ENCODE assay signal across 1 cellular context in the genomic region with DNA sequence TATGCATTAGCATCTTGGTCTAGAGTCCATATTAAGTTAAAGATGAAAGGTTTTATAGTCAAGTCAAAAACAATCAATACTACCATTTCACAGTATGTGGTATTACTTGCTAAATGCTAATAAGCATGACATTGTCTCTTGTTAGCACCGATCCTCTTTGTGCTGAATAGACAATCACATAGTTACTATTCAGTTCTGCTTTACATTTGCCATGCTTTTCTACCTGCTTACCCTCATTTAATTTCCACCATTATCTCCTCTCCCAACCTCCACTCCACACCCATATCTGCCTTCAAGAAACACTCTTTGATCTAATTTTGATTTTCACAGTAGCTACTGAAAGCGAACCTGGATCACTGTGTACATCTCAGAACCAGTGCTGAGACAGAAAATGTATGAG.
TF ChIP-seq lines count a peak whose summit lies in the region.

No MANE protein-coding gene starts in this region.

TF ChIP-seq in K562, 482 proteins besides CTCF, POLR2A, EP300 and RAD21 (continued from another document):
- TF ChIP-seq, protein P1, sequence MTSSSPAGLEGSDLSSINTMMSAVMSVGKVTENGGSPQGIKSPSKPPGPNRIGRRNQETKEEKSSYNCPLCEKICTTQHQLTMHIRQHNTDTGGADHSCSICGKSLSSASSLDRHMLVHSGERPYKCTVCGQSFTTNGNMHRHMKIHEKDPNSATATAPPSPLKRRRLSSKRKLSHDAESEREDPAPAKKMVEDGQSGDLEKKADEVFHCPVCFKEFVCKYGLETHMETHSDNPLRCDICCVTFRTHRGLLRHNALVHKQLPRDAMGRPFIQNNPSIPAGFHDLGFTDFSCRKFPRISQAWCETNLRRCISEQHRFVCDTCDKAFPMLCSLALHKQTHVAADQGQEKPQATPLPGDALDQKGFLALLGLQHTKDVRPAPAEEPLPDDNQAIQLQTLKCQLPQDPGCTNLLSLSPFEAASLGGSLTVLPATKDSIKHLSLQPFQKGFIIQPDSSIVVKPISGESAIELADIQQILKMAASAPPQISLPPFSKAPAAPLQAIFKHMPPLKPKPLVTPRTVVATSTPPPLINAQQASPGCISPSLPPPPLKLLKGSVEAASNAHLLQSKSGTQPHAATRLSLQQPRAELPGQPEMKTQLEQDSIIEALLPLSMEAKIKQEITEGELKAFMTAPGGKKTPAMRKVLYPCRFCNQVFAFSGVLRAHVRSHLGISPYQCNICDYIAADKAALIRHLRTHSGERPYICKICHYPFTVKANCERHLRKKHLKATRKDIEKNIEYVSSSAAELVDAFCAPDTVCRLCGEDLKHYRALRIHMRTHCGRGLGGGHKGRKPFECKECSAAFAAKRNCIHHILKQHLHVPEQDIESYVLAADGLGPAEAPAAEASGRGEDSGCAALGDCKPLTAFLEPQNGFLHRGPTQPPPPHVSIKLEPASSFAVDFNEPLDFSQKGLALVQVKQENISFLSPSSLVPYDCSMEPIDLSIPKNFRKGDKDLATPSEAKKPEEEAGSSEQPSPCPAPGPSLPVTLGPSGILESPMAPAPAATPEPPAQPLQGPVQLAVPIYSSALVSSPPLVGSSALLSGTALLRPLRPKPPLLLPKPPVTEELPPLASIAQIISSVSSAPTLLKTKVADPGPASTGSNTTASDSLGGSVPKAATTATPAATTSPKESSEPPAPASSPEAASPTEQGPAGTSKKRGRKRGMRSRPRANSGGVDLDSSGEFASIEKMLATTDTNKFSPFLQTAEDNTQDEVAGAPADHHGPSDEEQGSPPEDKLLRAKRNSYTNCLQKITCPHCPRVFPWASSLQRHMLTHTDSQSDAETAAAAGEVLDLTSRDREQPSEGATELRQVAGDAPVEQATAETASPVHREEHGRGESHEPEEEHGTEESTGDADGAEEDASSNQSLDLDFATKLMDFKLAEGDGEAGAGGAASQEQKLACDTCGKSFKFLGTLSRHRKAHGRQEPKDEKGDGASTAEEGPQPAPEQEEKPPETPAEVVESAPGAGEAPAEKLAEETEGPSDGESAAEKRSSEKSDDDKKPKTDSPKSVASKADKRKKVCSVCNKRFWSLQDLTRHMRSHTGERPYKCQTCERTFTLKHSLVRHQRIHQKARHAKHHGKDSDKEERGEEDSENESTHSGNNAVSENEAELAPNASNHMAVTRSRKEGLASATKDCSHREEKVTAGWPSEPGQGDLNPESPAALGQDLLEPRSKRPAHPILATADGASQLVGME (CRISPR knock-in tag; IDR thresholded peaks at IDR 0.05): no peak
- TF ChIP-seq PHB (CRISPR knock-in tag; IDR thresholded peaks at IDR 0.05) (no peak), ATF1 (CRISPR knock-in tag; IDR thresholded peaks at IDR 0.05) (no peak), ATF1 (tag; IDR thresholded peaks at IDR 0.05) (no peak), FOXO4 (CRISPR knock-in tag; IDR thresholded peaks at IDR 0.05) (no peak), BCOR (IDR thresholded peaks at IDR 0.05) (no peak), ETV1 (tag; conservative IDR thresholded peaks at IDR 0.05; ENCODE audit: low read depth) (no peak), PRPF4 (IDR thresholded peaks at IDR 0.05; ENCODE audit: insufficient read depth, low read depth, low read length, poor library complexity, severe bottlenecking) (no peak), MAFG (tag; conservative IDR thresholded peaks at IDR 0.05) (0 out of 2 replicates have a peak, but pooled peaks have one; percentile 6), MIER1 (IDR thresholded peaks at IDR 0.05; ENCODE audit: low read depth) (no peak), NR2C2 (CRISPR knock-in tag; IDR thresholded peaks at IDR 0.05) (no peak), NR2C2 (tag; IDR thresholded peaks at IDR 0.05) (no peak), SREBF2 (CRISPR knock-in tag; IDR thresholded peaks at IDR 0.05) (no peak), ZNF408 (CRISPR knock-in tag; IDR thresholded peaks at IDR 0.05; ENCODE audit: low read depth) (no peak), SMARCB1 (IDR thresholded peaks at IDR 0.05; ENCODE audit: insufficient read length, low read depth) (no peak)
